In the genomic region with DNA sequence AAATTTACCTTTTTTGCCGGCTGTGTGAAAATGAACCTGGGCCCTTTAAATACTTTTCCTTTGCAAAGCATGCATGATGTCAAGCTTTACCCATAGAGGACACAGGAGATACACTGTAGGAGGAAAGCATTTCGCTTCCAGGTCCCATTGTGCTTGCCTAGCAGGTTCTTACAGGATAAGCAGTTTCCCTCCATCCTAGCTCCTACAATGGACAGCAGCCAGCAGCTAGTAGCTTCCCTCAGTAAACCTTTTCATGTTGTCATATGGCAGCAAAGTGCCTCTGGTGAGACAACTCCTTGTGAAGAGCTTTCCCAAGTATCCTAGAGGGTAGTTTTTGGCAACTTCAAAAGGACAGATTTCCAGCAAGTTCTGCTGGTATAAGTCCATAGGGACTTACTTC, we compare ENCODE assay signal across 22 cellular contexts.
"Had no signal": no experiment of that assay in that cellular context is flagged by ENCODE, and none has a peak within 500 bp of the region (broad histone marks: within the 10 kb centered on the region; RNA-seq: fewer than 3 reads in every experiment).

No MANE protein-coding gene starts in this region.

- H3K27me3 ChIP-seq: body of pancreas, gastrocnemius medialis, heart left ventricle, right atrium auricular region, tibial artery, uterus had no signal

- H3K4me1 ChIP-seq: body of pancreas, tibial artery, uterus had no signal

- H3K4me3 ChIP-seq: body of pancreas, gastrocnemius medialis, heart left ventricle, right atrium auricular region, skin epidermis, tibial artery, uterus had no signal

- H3K36me3 Mint-ChIP-seq: activated naive CD8-positive, alpha-beta T cell treated with anti-CD3 and anti-CD28 coated beads for 36 hours; natural killer cell had no signal

- H3K27me3 Mint-ChIP-seq: activated CD4-positive, alpha-beta T cell treated with anti-CD3 and anti-CD28 coated beads, Interleukin-2, amount 10 ng/mL, durations not matched to agents 7 days and 5 days; T-helper 17 cell had no signal

- H3K4me3 Mint-ChIP-seq: activated CD4-positive, alpha-beta T cell treated with anti-CD3 and anti-CD28 coated beads, Interleukin-2, amount 10 ng/mL, durations not matched to agents 7 days and 5 days; activated naive CD8-positive, alpha-beta T cell treated with anti-CD3 and anti-CD28 coated beads for 36 hours; central memory CD8-positive, alpha-beta T cell; effector memory CD8-positive, alpha-beta T cell; natural killer cell; T-helper 17 cell had no signal

- H3K4me1 Mint-ChIP-seq: activated CD4-positive, alpha-beta T cell treated with anti-CD3 and anti-CD28 coated beads, Interleukin-2, amount 10 ng/mL, durations not matched to agents 7 days and 5 days; activated naive CD8-positive, alpha-beta T cell treated with anti-CD3 and anti-CD28 coated beads for 36 hours; central memory CD8-positive, alpha-beta T cell; natural killer cell; T-helper 17 cell had no signal

- H3K9me3 Mint-ChIP-seq: activated CD4-positive, alpha-beta T cell treated with anti-CD3 and anti-CD28 coated beads, Interleukin-2, amount 10 ng/mL, durations not matched to agents 7 days and 5 days; activated naive CD8-positive, alpha-beta T cell treated with anti-CD3 and anti-CD28 coated beads for 36 hours; central memory CD8-positive, alpha-beta T cell; effector memory CD8-positive, alpha-beta T cell; natural killer cell had no signal

- ATAC-seq: body of pancreas; effector memory CD8-positive, alpha-beta T cell; gastrocnemius medialis; heart left ventricle; natural killer cell; T-helper 17 cell had no signal

- H3K9me3 ChIP-seq: body of pancreas, gastrocnemius medialis, heart left ventricle, right atrium auricular region, tibial artery, uterus had no signal

- DNase-seq: activated CD4-positive, alpha-beta T cell treated with anti-CD3 and anti-CD28 coated beads, Interleukin-2, amount 10 ng/mL, durations not matched to agents 7 days and 5 days; activated CD4-positive, CD25-positive, alpha-beta regulatory T cell; activated CD8-positive, alpha-beta memory T cell treated with anti-CD3 and anti-CD28 coated beads, Interleukin-2, amount 50 U/mL, for 48 hours; activated gamma-delta T cell treated with Interleukin-2 at 50 U/mL for 16 hours; activated naive CD8-positive, alpha-beta T cell treated with anti-CD3 and anti-CD28 coated beads for 36 hours; amygdala; body of pancreas; dermis blood vessel endothelial cell; effector memory CD8-positive, alpha-beta T cell; gastrocnemius medialis; heart left ventricle; islet precursor cell; natural killer cell; stimulated activated CD4-positive, alpha-beta T cell treated with anti-CD3 and anti-CD28 coated beads, Interleukin-4, amount 100 ng/mL, for 24 hours; stimulated activated naive CD4-positive, alpha-beta T cell; T-helper 17 cell; tibial artery; uterus had no signal

- H3K27ac ChIP-seq: body of pancreas, gastrocnemius medialis, heart left ventricle, right atrium auricular region, skin epidermis, tibial artery, uterus had no signal

- FAIRE-seq: TTC549 had no signal

- H3K27ac Mint-ChIP-seq: activated CD4-positive, alpha-beta T cell treated with anti-CD3 and anti-CD28 coated beads, Interleukin-2, amount 10 ng/mL, durations not matched to agents 7 days and 5 days; activated naive CD8-positive, alpha-beta T cell treated with anti-CD3 and anti-CD28 coated beads for 36 hours; effector memory CD8-positive, alpha-beta T cell; natural killer cell; T-helper 17 cell had no signal
